In genomic region chrY:13432293-13433025, GRCh38 we compare ENCODE assay signal across 27 cellular contexts. TPM values are rescaled to one million over a fixed set of nuclear protein-coding genes. Genes with fewer than 3 reads are reported as not detected.
DNase-seq lines count a peak whose midpoint lies in the region; ATAC-seq and TF ChIP-seq lines count a peak whose summit lies in the region.
"Had no signal": no experiment of that assay in that cellular context is flagged by ENCODE, and none has a peak within 500 bp of the region (broad histone marks: within the 10 kb centered on the region; RNA-seq: fewer than 3 reads in every experiment).

No MANE protein-coding gene starts in this region.

- intact Hi-C loops in thyroid gland (cut with DNase I): no loop called here

- WGBS in thyroid gland, 2 donors: 79 to 100% methylated on average over 2 of the region's 3 CpGs

- no peaks in the 10 kb centered on the region for H3K4me1 ChIP-seq in thyroid gland
- H3K4me1 ChIP-seq: BLaER1 treated with 17β-estradiol and CSF1 and Interleukin-3, amounts not matched to agents 10 nM and 100 nM; upper lobe of right lung had no signal

- H3K36me3 ChIP-seq in thyroid gland: no peaks in the 10 kb centered on the region
- H3K36me3 ChIP-seq: BLaER1 treated with 17β-estradiol and CSF1 and Interleukin-3, amounts not matched to agents 10 nM and 100 nM; ovary; upper lobe of right lung had no signal

- H3K27me3 Mint-ChIP-seq in activated naive CD4-positive, alpha-beta T cell treated with anti-CD3 and anti-CD28 coated beads, Interleukin-2, amount 10 ng/mL, durations not matched to agents 7 days and 5 days: no peaks in the 10 kb centered on the region
- no peaks in the 10 kb centered on the region for H3K27me3 Mint-ChIP-seq in activated naive CD8-positive, alpha-beta T cell
- H3K27me3 Mint-ChIP-seq: naive thymus-derived CD8-positive, alpha-beta T cell had no signal

- no peak for TF ChIP-seq POLR2A in thyroid gland (IDR thresholded peaks at IDR 0.05)

- peak overlapping the region; percentile 64 for H3K27ac Mint-ChIP-seq in activated naive CD4-positive, alpha-beta T cell treated with anti-CD3 and anti-CD28 coated beads, Interleukin-2, amount 10 ng/mL, durations not matched to agents 7 days and 5 days
- H3K27ac Mint-ChIP-seq in activated naive CD8-positive, alpha-beta T cell: peak overlapping the region; percentile 82
- H3K27ac Mint-ChIP-seq in stimulated activated effector memory CD8-positive, alpha-beta T cell treated with anti-CD3 and anti-CD28 coated beads, Interleukin-12 subunit alpha, Interleukin-12 subunit beta, amount 100 ng/mL, for 72 hours: peak overlapping the region; percentile 85

- peaks cover 48% of the 10 kb centered on the region for H3K4me1 Mint-ChIP-seq in activated naive CD4-positive, alpha-beta T cell treated with anti-CD3 and anti-CD28 coated beads, Interleukin-2, amount 10 ng/mL, durations not matched to agents 7 days and 5 days
- H3K4me1 Mint-ChIP-seq in activated naive CD8-positive, alpha-beta T cell (ENCODE audit: low read depth): peaks cover 45% of the 10 kb centered on the region
- peaks cover 56% of the 10 kb centered on the region for H3K4me1 Mint-ChIP-seq in stimulated activated effector memory CD8-positive, alpha-beta T cell treated with anti-CD3 and anti-CD28 coated beads, Interleukin-12 subunit alpha, Interleukin-12 subunit beta, amount 100 ng/mL, for 72 hours

- H3K27me3 ChIP-seq in thyroid gland: no peaks in the 10 kb centered on the region
- H3K27me3 ChIP-seq: BLaER1 treated with 17β-estradiol and CSF1 and Interleukin-3, amounts not matched to agents 10 nM and 100 nM; ovary; upper lobe of right lung had no signal

- no peak overlapping the region for H3K4me3 Mint-ChIP-seq in activated naive CD4-positive, alpha-beta T cell treated with anti-CD3 and anti-CD28 coated beads, Interleukin-2, amount 10 ng/mL, durations not matched to agents 7 days and 5 days
- peak overlapping the region; percentile 14 for H3K4me3 Mint-ChIP-seq in activated naive CD8-positive, alpha-beta T cell
- H3K4me3 Mint-ChIP-seq in stimulated activated effector memory CD8-positive, alpha-beta T cell treated with anti-CD3 and anti-CD28 coated beads, Interleukin-12 subunit alpha, Interleukin-12 subunit beta, amount 100 ng/mL, for 72 hours: peak overlapping the region; percentile 50

- peaks cover 32% of the 10 kb centered on the region for H3K9me3 Mint-ChIP-seq in activated naive CD4-positive, alpha-beta T cell treated with anti-CD3 and anti-CD28 coated beads, Interleukin-2, amount 10 ng/mL, durations not matched to agents 7 days and 5 days
- H3K9me3 Mint-ChIP-seq in activated naive CD8-positive, alpha-beta T cell (ENCODE audit: low read depth): peaks cover 13% of the 10 kb centered on the region
- peaks cover 8% of the 10 kb centered on the region for H3K9me3 Mint-ChIP-seq in stimulated activated effector memory CD8-positive, alpha-beta T cell treated with anti-CD3 and anti-CD28 coated beads, Interleukin-12 subunit alpha, Interleukin-12 subunit beta, amount 100 ng/mL, for 72 hours

- H3K27ac ChIP-seq in thyroid gland: no peak overlapping the region
- H3K27ac ChIP-seq: BLaER1 treated with 17β-estradiol and CSF1 and Interleukin-3, amounts not matched to agents 10 nM and 100 nM; ovary; skin epidermis; upper lobe of right lung had no signal

- in situ Hi-C loops in KBM-7 (cut with MboI; ENCODE audit: low pct_unique_long_range_greater_than_20kb, low sequenced_read_pairs): loop anchor here (25.0 kb wide), 1 partner anchor 280 kb away; the partner anchor contains the start of gene TMSB4Y

- ATAC-seq in stimulated activated effector memory CD8-positive, alpha-beta T cell treated with anti-CD3 and anti-CD28 coated beads, Interleukin-12 subunit alpha, Interleukin-12 subunit beta, amount 100 ng/mL, for 72 hours: no peak
- no peak for ATAC-seq in GM18867 (IDR thresholded peaks at IDR 0.05; ENCODE audit: unreplicated experiment)
- ATAC-seq: naive thymus-derived CD8-positive, alpha-beta T cell; upper lobe of right lung had no signal

- H3K9me3 ChIP-seq in thyroid gland: no peaks in the 10 kb centered on the region
- H3K9me3 ChIP-seq: BLaER1 treated with 17β-estradiol and CSF1 and Interleukin-3, amounts not matched to agents 10 nM and 100 nM; ovary had no signal

- CTCF ChIA-PET in activated naive CD4-positive, alpha-beta T cell treated with anti-CD3 and anti-CD28 coated beads, Interleukin-2, amount 10 ng/mL, durations not matched to agents 7 days and 5 days (lab: Charles Lee): no interaction called here

- H3K4me3 ChIP-seq in thyroid gland (replicated peaks in 1 of 3): no peak overlapping the region
- H3K4me3 ChIP-seq: BLaER1 treated with 17β-estradiol and CSF1 and Interleukin-3, amounts not matched to agents 10 nM and 100 nM; ovary; skin epidermis; upper lobe of right lung had no signal

- H3K36me3 Mint-ChIP-seq in activated naive CD4-positive, alpha-beta T cell treated with anti-CD3 and anti-CD28 coated beads, Interleukin-2, amount 10 ng/mL, durations not matched to agents 7 days and 5 days: peaks cover 72% of the 10 kb centered on the region
- H3K36me3 Mint-ChIP-seq in activated naive CD8-positive, alpha-beta T cell: peaks cover 45% of the 10 kb centered on the region
- peaks cover 41% of the 10 kb centered on the region for H3K36me3 Mint-ChIP-seq in stimulated activated effector memory CD8-positive, alpha-beta T cell treated with anti-CD3 and anti-CD28 coated beads, Interleukin-12 subunit alpha, Interleukin-12 subunit beta, amount 100 ng/mL, for 72 hours

- TF ChIP-seq CTCF in thyroid gland (IDR thresholded peaks at IDR 0.05): no peak

- peak; percentile 18 for DNase-seq in activated naive CD4-positive, alpha-beta T cell treated with anti-CD3 and anti-CD28 coated beads, Interleukin-2, amount 10 ng/mL, durations not matched to agents 7 days and 5 days
- DNase-seq in activated naive CD4-positive, alpha-beta T cell (lab: John Stamatoyannopoulos, UW): no peak
- DNase-seq in KBM-7: peak; percentile 22
- DNase-seq in stimulated activated effector memory CD8-positive, alpha-beta T cell treated with anti-CD3 and anti-CD28 coated beads, Interleukin-12 subunit alpha, Interleukin-12 subunit beta, amount 100 ng/mL, for 72 hours (ENCODE audit: low spot score in 2 of 2): no peak
- DNase-seq in thyroid gland: no peak
- DNase-seq in HuH-7.5 (ENCODE audit: low spot score): no peak
- DNase-seq: activated effector memory CD4-positive, alpha-beta T cell treated with anti-CD3 and anti-CD28 coated beads, Interleukin-2, amount 50 U/mL, for 16 hours; anterior cingulate cortex; effector CD8-positive, alpha-beta T cell; head of caudate nucleus; Karpas-422; kidney; naive thymus-derived CD8-positive, alpha-beta T cell; NCI-H1436; NCI-H2081 treated with DMSO at 0.1 percent for 48 hours; NCI-H446; NCI-H82; ovary; retina; substantia nigra; upper lobe of right lung had no signal

RNA-seq across cellular contexts. Expression of gene UTY, which starts 47.4 kb away (rescaled TPM):
- total RNA-seq in thyroid gland: 100 to 1,000 TPM in 1 of 4 donors, 10 to 100 TPM in 1, under 1 TPM in 1, not detected in 1; 0.27 to 113 (median 57.1) TPM
- total RNA-seq: Daoy, kidney, RPMI7951 had no signal

Comparison
In these comparisons a context has a peak if more than half of its experiments do, and no peak if none do; other contexts are left out.
1. DNase-seq: peak in activated naive CD4-positive, alpha-beta T cell treated with anti-CD3 and anti-CD28 coated beads, Interleukin-2, amount 10 ng/mL, durations not matched to agents 7 days and 5 days (single experiment) and KBM-7 (single experiment); none in activated naive CD4-positive, alpha-beta T cell (0 of 4), stimulated activated effector memory CD8-positive, alpha-beta T cell treated with anti-CD3 and anti-CD28 coated beads, Interleukin-12 subunit alpha, Interleukin-12 subunit beta, amount 100 ng/mL, for 72 hours (0 of 2), thyroid gland (0 of 2) and HuH-7.5 (single experiment).
2. Peak in every context shown above with its lines, with median percentiles within 50 percentile points of each other: H3K27ac Mint-ChIP-seq.